Comparison of ENCODE assay signal across 8 cellular contexts in the genomic region with DNA sequence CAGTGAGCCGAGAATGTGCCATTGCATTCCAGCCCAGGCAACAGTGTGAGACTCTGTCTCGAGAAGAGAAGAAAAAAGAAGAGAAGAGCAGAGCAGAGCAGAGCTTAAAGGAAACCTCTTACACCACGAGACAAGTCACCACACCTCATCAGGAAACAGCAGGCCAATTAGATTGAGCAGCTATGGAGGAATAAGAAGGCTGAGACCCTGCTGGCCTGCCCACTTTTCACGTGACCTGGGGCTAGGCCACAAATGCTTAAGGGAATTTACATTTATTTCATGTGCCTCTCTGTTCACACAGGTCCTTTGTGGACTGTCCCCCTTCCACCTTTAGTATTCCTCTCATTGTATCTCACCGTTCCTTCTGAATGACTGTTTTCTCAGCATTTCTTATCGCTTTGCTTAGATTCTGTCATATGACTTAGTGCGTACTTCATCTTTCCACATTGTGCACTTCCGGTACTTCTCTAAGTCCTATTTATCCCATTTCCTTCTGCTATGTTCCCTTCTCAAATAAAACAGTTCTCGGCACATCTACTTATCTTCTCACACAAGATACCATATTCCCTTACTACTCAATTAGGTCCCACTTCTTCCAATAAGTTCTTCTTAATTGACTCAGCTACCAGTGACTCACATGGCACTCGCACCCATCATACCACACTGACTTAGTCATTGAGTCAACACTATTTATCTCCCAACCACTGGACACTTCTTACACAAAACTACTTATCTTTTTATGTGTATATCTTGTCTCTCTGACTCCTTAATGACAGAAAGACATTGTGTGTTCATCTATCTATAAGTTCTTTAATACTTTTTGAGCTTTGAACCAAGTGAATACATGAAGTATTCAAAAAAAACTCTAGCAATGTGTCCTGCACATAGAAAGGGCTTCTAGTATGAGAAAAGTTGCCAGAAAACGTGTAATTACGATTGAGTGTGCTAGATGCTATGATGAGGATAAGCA. TPM values are rescaled to one million over a fixed set of nuclear protein-coding genes. Genes with fewer than 3 reads are reported as not detected.
A peak's percentile ranks its signal among the peaks of the same experiment; 100 is the strongest.
DNase-seq lines count a peak whose midpoint lies in the region; ATAC-seq, FAIRE-seq and TF ChIP-seq lines count a peak whose summit lies in the region.

No MANE protein-coding gene starts in this region.

- DNase-seq in GM04503 (ENCODE audit: low read depth) (peak; percentile 82), RWPE1 (ENCODE audit: low spot score) (peak; percentile 79), psoas muscle (no peak), GM20000 (ENCODE audit: low spot score) (no peak), Right ventricle myocardium superior (no peak), NCI-H2227 (lab: John Stamatoyannopoulos, UW; ENCODE audit: unreplicated experiment) (no peak)

- POLR2A ChIA-PET in RWPE1 (lab: Yijun Ruan, JAX; ENCODE audit: low non-redundant PET), result no interaction called here

- no peaks in the 10 kb centered on the region for H3K9me3 ChIP-seq in psoas muscle

- no peaks in the 10 kb centered on the region for H3K27me3 ChIP-seq in psoas muscle (ENCODE audit: insufficient read depth in 3 of 3, low read length in 2 of 3)

- CTCF ChIA-PET in RWPE1 (lab: Yijun Ruan, JAX), result no interaction called here

- peak; percentile 14 for FAIRE-seq in colon (lab: Jason Lieb, UNC)

- H3K4me1 ChIP-seq in psoas muscle, result no peaks in the 10 kb centered on the region

- H3K27ac ChIP-seq in RWPE1 (peak overlapping the region; percentile 88), psoas muscle (peak overlapping the region; percentile 13)

- peaks cover 0 to 14% of the 10 kb centered on the region in 2 donors for H3K36me3 ChIP-seq in psoas muscle (ENCODE audit: insufficient read depth in 1 of 2, low read depth in 1 of 2)

- TF ChIP-seq CTCF in RWPE1 (conservative IDR thresholded peaks at IDR 0.05; ENCODE audit: low read depth), result no peak
- TF ChIP-seq CTCF in psoas muscle (IDR thresholded peaks at IDR 0.05), result no peak
- TF ChIP-seq CTCF in GM20000 (IDR thresholded peaks at IDR 0.05; ENCODE audit: extremely low read depth, missing control alignments), result no peak

- intact Hi-C loops in psoas muscle (cut with DNase I), result no loop called here
- intact Hi-C loops in Right ventricle myocardium superior (cut with DNase I), result no loop called here

- WGBS in psoas muscle, 3 donors, result 69 to 90% (median 85%) methylated on average over 11 to 12 of the region's 12 CpGs

- H3K4me3 ChIP-seq in psoas muscle, result no peak overlapping the region

- ATAC-seq in psoas muscle, result peak; percentile 43 to 77 (median 71)
- no peak for ATAC-seq in GM19463 (IDR thresholded peaks at IDR 0.05; ENCODE audit: unreplicated experiment)
- no peak for ATAC-seq in Right ventricle myocardium superior (ENCODE audit: poor library complexity)

RNA-seq across cellular contexts. Expression of gene CUL4B, which starts 11.0 kb away (rescaled TPM):
- 10 to 100 TPM in 3 of 4 donors, 1 to 10 TPM in 1; 9.8 to 11.7 (median 11.2) TPM for total RNA-seq in psoas muscle
- 10 to 100 TPM in 1 of 3 donors, 1 to 10 TPM in 2; 6.0 to 13.1 (median 6.5) TPM for polyA plus RNA-seq in psoas muscle
- 17.9 TPM for total RNA-seq in Right ventricle myocardium superior

RNA-seq across cellular contexts. Expression of gene MCTS1, which starts 54.1 kb away (rescaled TPM):
- 10 to 100 TPM; 23.0 to 34.6 (median 27.7) TPM for total RNA-seq in psoas muscle
- 10 to 100 TPM; 26.7 to 54.3 (median 29.5) TPM for polyA plus RNA-seq in psoas muscle
- total RNA-seq in Right ventricle myocardium superior, result 30.3 TPM

Comparison
In these comparisons a context has a peak if more than half of its experiments do, and no peak if none do; other contexts are left out.
1. DNase-seq: peak in GM04503 (single experiment) and RWPE1 (single experiment); none in psoas muscle (0 of 2), GM20000 (single experiment), Right ventricle myocardium superior (single experiment) and NCI-H2227 (single experiment).
2. ATAC-seq: peak in psoas muscle (4 of 4); none in GM19463 (single experiment) and Right ventricle myocardium superior (single experiment).